ENCODE assay signal across 22 cellular contexts in genomic region chr6:15510121-15510520, GRCh38.
DNase-seq lines count a peak whose midpoint lies in the region; ATAC-seq lines count a peak whose summit lies in the region.
"Had no signal": no experiment of that assay in that cellular context is flagged by ENCODE, and none has a peak within 500 bp of the region (broad histone marks: within the 10 kb centered on the region; RNA-seq: fewer than 3 reads in every experiment).

No MANE protein-coding gene starts in this region.

- H3K9me3 ChIP-seq in mesenchymal stem cell (ENCODE audit: control insufficient read depth, low read length) (no peaks in the 10 kb centered on the region), trophoblast cell (ENCODE audit: insufficient read depth, low read depth, low read length) (peaks cover 2% of the 10 kb centered on the region)

- H4K12ac ChIP-seq in trophoblast cell (ENCODE audit: low read depth, low read length), result no peak overlapping the region

- no peaks in the 10 kb centered on the region for H3K9me3 Mint-ChIP-seq in activated naive CD8-positive, alpha-beta T cell (ENCODE audit: low read depth)
- H3K9me3 Mint-ChIP-seq in activated naive CD8-positive, alpha-beta T cell treated with anti-CD3 and anti-CD28 coated beads for 36 hours, result no peaks in the 10 kb centered on the region
- H3K9me3 Mint-ChIP-seq in activated T-helper 2 cell treated with anti-CD3 and anti-CD28 coated beads, Interferon-gamma antibody, Interleukin-2, Interleukin-4, amounts not matched to agents 10 μg/mL and 5 μg/mL and 100 μg/mL, durations not matched to agents 14 hours and 24 hours and 36 hours, result no peaks in the 10 kb centered on the region
- H3K9me3 Mint-ChIP-seq in stimulated activated naive CD8-positive, alpha-beta T cell treated with anti-CD3 and anti-CD28 coated beads, Interleukin-15, amount 100 ng/mL, for 72 hours, result no peaks in the 10 kb centered on the region
- H3K9me3 Mint-ChIP-seq: type B pancreatic cell had no signal

- H3K4me3 ChIP-seq in mesenchymal stem cell (ENCODE audit: insufficient read depth in 1 of 2, low read depth in 1 of 2, low read length in 2 of 2) (no peak overlapping the region), trophoblast cell (ENCODE audit: low read depth, low read length) (no peak overlapping the region)
- H3K4me3 ChIP-seq: hepatocyte had no signal

- H3K79me2 ChIP-seq in trophoblast cell (ENCODE audit: control insufficient read depth, insufficient read depth, low read length, poor library complexity), result no peaks in the 10 kb centered on the region

- H3K4ac ChIP-seq in mesenchymal stem cell (ENCODE audit: low read depth in 1 of 2, low read length in 2 of 2) (no peak overlapping the region), trophoblast cell (ENCODE audit: low read depth, low read length) (no peak overlapping the region)

- H3K4me2 ChIP-seq in mesenchymal stem cell (ENCODE audit: low read length, poor library complexity, severe bottlenecking) (no peak overlapping the region), trophoblast cell (ENCODE audit: low read length) (no peak overlapping the region)
- H3K4me2 ChIP-seq: hepatocyte had no signal

- H3K9ac ChIP-seq in mesenchymal stem cell (ENCODE audit: low read length) (no peak overlapping the region), trophoblast cell (ENCODE audit: low read length) (no peak overlapping the region)

- peak overlapping the region; percentile 76 for H4K91ac ChIP-seq in mesenchymal stem cell (ENCODE audit: low read length)
- H4K91ac ChIP-seq in trophoblast cell (ENCODE audit: low read depth, low read length), result no peak overlapping the region

- H3K27me3 Mint-ChIP-seq in activated naive CD8-positive, alpha-beta T cell, result no peaks in the 10 kb centered on the region
- H3K27me3 Mint-ChIP-seq in activated naive CD8-positive, alpha-beta T cell treated with anti-CD3 and anti-CD28 coated beads for 36 hours, result no peaks in the 10 kb centered on the region
- no peaks in the 10 kb centered on the region for H3K27me3 Mint-ChIP-seq in activated T-helper 2 cell treated with anti-CD3 and anti-CD28 coated beads, Interferon-gamma antibody, Interleukin-2, Interleukin-4, amounts not matched to agents 10 μg/mL and 5 μg/mL and 100 μg/mL, durations not matched to agents 14 hours and 24 hours and 36 hours (ENCODE audit: low read depth)
- H3K27me3 Mint-ChIP-seq in stimulated activated naive CD8-positive, alpha-beta T cell treated with anti-CD3 and anti-CD28 coated beads, Interleukin-15, amount 100 ng/mL, for 72 hours, result no peaks in the 10 kb centered on the region
- H3K27me3 Mint-ChIP-seq: type B pancreatic cell had no signal

- intact Hi-C loops in activated T-helper 2 cell treated with anti-CD3 and anti-CD28 coated beads, Interferon-gamma antibody, Interleukin-2, Interleukin-4, amounts not matched to agents 10 μg/mL and 5 μg/mL and 100 μg/mL, durations not matched to agents 14 hours and 24 hours and 36 hours (cut with micrococcal nuclease), result no loop called here

- WGBS in mesenchymal stem cell, result 96% methylated on average over 5 of the region's 6 CpGs
- WGBS in trophoblast cell (ENCODE audit: extremely low coverage, insufficient coverage, insufficient read length), result no CpG with 5 or more reads among the region's 6 CpGs

- H2BK120ac ChIP-seq in mesenchymal stem cell (ENCODE audit: low read depth, low read length) (no peak overlapping the region), trophoblast cell (ENCODE audit: insufficient read depth, low read length, poor library complexity) (no peak overlapping the region)

- no peak overlapping the region for H2BK5ac ChIP-seq in mesenchymal stem cell (ENCODE audit: low read depth, low read length, poor library complexity, severe bottlenecking)
- no peak overlapping the region for H2BK5ac ChIP-seq in trophoblast cell (ENCODE audit: low read depth, low read length, poor library complexity)

- H2BK15ac ChIP-seq in mesenchymal stem cell (ENCODE audit: low read depth, poor library complexity, severe bottlenecking), result no peak overlapping the region

- H2BK12ac ChIP-seq in mesenchymal stem cell (ENCODE audit: low read length in 2 of 2) (no peak overlapping the region), trophoblast cell (ENCODE audit: low read length) (no peak overlapping the region)

- H3K27ac Mint-ChIP-seq in activated naive CD8-positive, alpha-beta T cell, result peak overlapping the region; percentile 50
- no peak overlapping the region for H3K27ac Mint-ChIP-seq in activated naive CD8-positive, alpha-beta T cell treated with anti-CD3 and anti-CD28 coated beads for 36 hours
- peak overlapping the region; percentile 67 for H3K27ac Mint-ChIP-seq in activated T-helper 2 cell treated with anti-CD3 and anti-CD28 coated beads, Interferon-gamma antibody, Interleukin-2, Interleukin-4, amounts not matched to agents 10 μg/mL and 5 μg/mL and 100 μg/mL, durations not matched to agents 14 hours and 24 hours and 36 hours
- peak overlapping the region in 1 of 2 donors; percentile 79 for H3K27ac Mint-ChIP-seq in stimulated activated naive CD8-positive, alpha-beta T cell treated with anti-CD3 and anti-CD28 coated beads, Interleukin-15, amount 100 ng/mL, for 72 hours

- H4K8ac ChIP-seq in mesenchymal stem cell (ENCODE audit: low read length) (peak overlapping the region; percentile 15), trophoblast cell (ENCODE audit: low read depth, low read length) (no peak overlapping the region)

- H2AFZ ChIP-seq in mesenchymal stem cell (ENCODE audit: low read depth, low read length) (no peak overlapping the region), trophoblast cell (ENCODE audit: insufficient read depth, low read length, poor library complexity) (no peak overlapping the region)
- H2AFZ ChIP-seq: hepatocyte had no signal

- H3K18ac ChIP-seq in mesenchymal stem cell (ENCODE audit: low read depth in 1 of 2, low read length in 2 of 2) (no peak overlapping the region), trophoblast cell (ENCODE audit: low read length) (no peak overlapping the region)

- H3K4me3 Mint-ChIP-seq in activated naive CD8-positive, alpha-beta T cell, result no peak overlapping the region
- no peak overlapping the region for H3K4me3 Mint-ChIP-seq in activated naive CD8-positive, alpha-beta T cell treated with anti-CD3 and anti-CD28 coated beads for 36 hours
- H3K4me3 Mint-ChIP-seq in activated T-helper 2 cell treated with anti-CD3 and anti-CD28 coated beads, Interferon-gamma antibody, Interleukin-2, Interleukin-4, amounts not matched to agents 10 μg/mL and 5 μg/mL and 100 μg/mL, durations not matched to agents 14 hours and 24 hours and 36 hours (ENCODE audit: low read depth), result no peak overlapping the region
- no peak overlapping the region for H3K4me3 Mint-ChIP-seq in stimulated activated naive CD8-positive, alpha-beta T cell treated with anti-CD3 and anti-CD28 coated beads, Interleukin-15, amount 100 ng/mL, for 72 hours
- H3K4me3 Mint-ChIP-seq: type B pancreatic cell had no signal

- no peaks in the 10 kb centered on the region for H3K27me3 ChIP-seq in mesenchymal stem cell (ENCODE audit: control insufficient read depth in 1 of 2, insufficient read depth in 1 of 2, low read length in 2 of 2)
- no peaks in the 10 kb centered on the region for H3K27me3 ChIP-seq in trophoblast cell (ENCODE audit: insufficient read depth, low read length)
- H3K27me3 ChIP-seq: hepatocyte had no signal

- H3K27ac ChIP-seq in mesenchymal stem cell (ENCODE audit: low read length, poor library complexity, severe bottlenecking), result no peak overlapping the region
- H3K27ac ChIP-seq in trophoblast cell (ENCODE audit: low read depth, low read length), result no peak overlapping the region
- H3K27ac ChIP-seq: hepatocyte had no signal

- peaks cover 5% of the 10 kb centered on the region for H3K36me3 Mint-ChIP-seq in activated naive CD8-positive, alpha-beta T cell
- peaks cover 14% of the 10 kb centered on the region for H3K36me3 Mint-ChIP-seq in activated naive CD8-positive, alpha-beta T cell treated with anti-CD3 and anti-CD28 coated beads for 36 hours
- H3K36me3 Mint-ChIP-seq in activated T-helper 2 cell treated with anti-CD3 and anti-CD28 coated beads, Interferon-gamma antibody, Interleukin-2, Interleukin-4, amounts not matched to agents 10 μg/mL and 5 μg/mL and 100 μg/mL, durations not matched to agents 14 hours and 24 hours and 36 hours (ENCODE audit: low read depth), result peaks cover 82% of the 10 kb centered on the region

- peak; percentile 24 for ATAC-seq in stimulated activated naive CD8-positive, alpha-beta T cell treated with anti-CD3 and anti-CD28 coated beads, Interleukin-15, amount 100 ng/mL, for 72 hours
- ATAC-seq: HepG2, Right ventricle myocardium inferior, SK-N-SH treated with all-trans-retinoic acid at 6 μM for 48 hours had no signal

- H3K14ac ChIP-seq in mesenchymal stem cell (ENCODE audit: low read length in 2 of 2) (no peak overlapping the region), trophoblast cell (ENCODE audit: low read length) (no peak overlapping the region)

- H3K4me1 ChIP-seq in mesenchymal stem cell (ENCODE audit: control insufficient read depth, insufficient read depth, low read depth, low read length) (peaks cover 25% of the 10 kb centered on the region), trophoblast cell (ENCODE audit: control insufficient read depth in 1 of 2, insufficient read depth in 2 of 2, low read length in 2 of 2) (peaks cover 0 to 3% of the 10 kb centered on the region in 2 experiments)

- no peak for DNase-seq in activated naive CD8-positive, alpha-beta T cell treated with anti-CD3 and anti-CD28 coated beads for 36 hours
- DNase-seq in activated T-helper 2 cell treated with anti-CD3 and anti-CD28 coated beads, Interferon-gamma antibody, Interleukin-2, Interleukin-4, amounts not matched to agents 10 μg/mL and 5 μg/mL and 100 μg/mL, durations not matched to agents 14 hours and 24 hours and 36 hours (ENCODE audit: low spot score), result no peak
- no peak for DNase-seq in mesenchymal stem cell
- no peak for DNase-seq in stimulated activated naive CD8-positive, alpha-beta T cell treated with anti-CD3 and anti-CD28 coated beads, Interleukin-15, amount 100 ng/mL, for 72 hours
- DNase-seq in NCI-H526 treated with DMSO at 0.1 percent for 48 hours (lab: John Stamatoyannopoulos, UW), result no peak
- DNase-seq in DMS53 (lab: John Stamatoyannopoulos, UW), result no peak
- DNase-seq in trophoblast cell, result no peak
- DNase-seq: activated CD4-positive, alpha-beta T cell treated with anti-CD3 and anti-CD28 coated beads for 48 hours; activated CD8-positive, alpha-beta memory T cell treated with anti-CD3 and anti-CD28 coated beads, Interleukin-2, amount 50 U/mL, for 4 hours; activated effector memory CD4-positive, alpha-beta T cell treated with Interleukin-2 at 50 U/mL for 16 hours; COR-L47; DMS79 treated with DMSO at 0.1 percent for 48 hours; GF-D8; mesendoderm; NCI-H446 treated with DMSO at 0.1 percent for 48 hours; nucleus accumbens had no signal

- H3K36me3 ChIP-seq in mesenchymal stem cell (ENCODE audit: control insufficient read depth in 1 of 2, insufficient read depth in 2 of 2, low read depth in 1 of 2, low read length in 2 of 2), result peaks cover 59 to 96% of the 10 kb centered on the region in 2 experiments
- peaks cover 60 to 72% of the 10 kb centered on the region in 2 experiments for H3K36me3 ChIP-seq in trophoblast cell (ENCODE audit: control insufficient read depth in 1 of 2, insufficient read depth in 2 of 2, low read length in 2 of 2)

- H3K4me1 Mint-ChIP-seq in activated naive CD8-positive, alpha-beta T cell (ENCODE audit: low read depth), result no peaks in the 10 kb centered on the region
- no peaks in the 10 kb centered on the region for H3K4me1 Mint-ChIP-seq in activated naive CD8-positive, alpha-beta T cell treated with anti-CD3 and anti-CD28 coated beads for 36 hours
- peaks cover 11% of the 10 kb centered on the region for H3K4me1 Mint-ChIP-seq in activated T-helper 2 cell treated with anti-CD3 and anti-CD28 coated beads, Interferon-gamma antibody, Interleukin-2, Interleukin-4, amounts not matched to agents 10 μg/mL and 5 μg/mL and 100 μg/mL, durations not matched to agents 14 hours and 24 hours and 36 hours (ENCODE audit: low read depth)
- peaks cover 10% of the 10 kb centered on the region for H3K4me1 Mint-ChIP-seq in stimulated activated naive CD8-positive, alpha-beta T cell treated with anti-CD3 and anti-CD28 coated beads, Interleukin-15, amount 100 ng/mL, for 72 hours

- H3K23ac ChIP-seq in mesenchymal stem cell (ENCODE audit: low read length in 2 of 2) (no peak overlapping the region), trophoblast cell (ENCODE audit: low read length) (no peak overlapping the region)

- H2AK5ac ChIP-seq in mesenchymal stem cell (ENCODE audit: low read length, severe bottlenecking) (no peak overlapping the region), trophoblast cell (ENCODE audit: low read length) (no peak overlapping the region)

- H3K79me1 ChIP-seq in mesenchymal stem cell (replicated peaks; ENCODE audit: low read length, poor library complexity, severe bottlenecking) (peaks cover 41% of the 10 kb centered on the region), trophoblast cell (ENCODE audit: low read length) (no peaks in the 10 kb centered on the region)
